3 cellular contexts compared by ENCODE assay signal in genomic region chr20:64091762-64092161, GRCh38.
TF ChIP-seq lines count a peak whose summit lies in the region.

No MANE protein-coding gene starts in this region.

TF ChIP-seq in GM23338, 12 proteins besides CTCF, POLR2A, EP300 and RAD21:
- no peak for TF ChIP-seq STAT1 (IDR thresholded peaks at IDR 0.05; ENCODE audit: unreplicated experiment)
- no peak for TF ChIP-seq REST (IDR thresholded peaks at IDR 0.05; ENCODE audit: unreplicated experiment)
- no peak for TF ChIP-seq ZNF331 (CRISPR knock-in tag; IDR thresholded peaks at IDR 0.05; ENCODE audit: low read depth)
- TF ChIP-seq NANOG (IDR thresholded peaks at IDR 0.05; ENCODE audit: borderline replicate concordance) = no peak
- no peak for TF ChIP-seq ETS1 (IDR thresholded peaks at IDR 0.05)
- TF ChIP-seq JUNB (IDR thresholded peaks at IDR 0.05; ENCODE audit: unreplicated experiment) = no peak
- TF ChIP-seq EZH2 (IDR thresholded peaks at IDR 0.05; ENCODE audit: low read depth, unreplicated experiment) = no peak
- TF ChIP-seq POLR2AphosphoS5 (IDR thresholded peaks at IDR 0.05; ENCODE audit: low read depth) = no peak

TF ChIP-seq in WTC11, 78 proteins besides CTCF, POLR2A, EP300 and RAD21:
- no peak for TF ChIP-seq CBFB (CRISPR knock-in tag; IDR thresholded peaks at IDR 0.05; ENCODE audit: low read depth)
- TF ChIP-seq EMX1 (CRISPR knock-in tag; IDR thresholded peaks at IDR 0.05) = no peak
- TF ChIP-seq ZBTB43 (CRISPR knock-in tag; IDR thresholded peaks at IDR 0.05) = no peak
- no peak for TF ChIP-seq CREM (CRISPR knock-in tag; IDR thresholded peaks at IDR 0.05)
- TF ChIP-seq MXD4 (CRISPR knock-in tag; IDR thresholded peaks at IDR 0.05; ENCODE audit: borderline replicate concordance) = no peak
- no peak for TF ChIP-seq ATF1 (CRISPR knock-in tag; IDR thresholded peaks at IDR 0.05)
- TF ChIP-seq ZNF263 (CRISPR knock-in tag; IDR thresholded peaks at IDR 0.05; ENCODE audit: low read depth) = no peak
- TF ChIP-seq KAT7 (CRISPR knock-in tag; IDR thresholded peaks at IDR 0.05; ENCODE audit: borderline replicate concordance) = no peak
- no peak for TF ChIP-seq STAT6 (CRISPR knock-in tag; conservative IDR thresholded peaks at IDR 0.05; ENCODE audit: low read depth)
- TF ChIP-seq TP53 (CRISPR knock-in tag; IDR thresholded peaks at IDR 0.05) = no peak
- TF ChIP-seq CREB1 (CRISPR knock-in tag; IDR thresholded peaks at IDR 0.05) = no peak
- no peak for TF ChIP-seq AR (CRISPR knock-in tag; IDR thresholded peaks at IDR 0.05)
- no peak for TF ChIP-seq ERG (CRISPR knock-in tag; IDR thresholded peaks at IDR 0.05)
- TF ChIP-seq ZMAT4 (CRISPR knock-in tag; IDR thresholded peaks at IDR 0.05) = no peak
- TF ChIP-seq NFATC4 (CRISPR knock-in tag; IDR thresholded peaks at IDR 0.05) = no peak

TF ChIP-seq in HepG2, 621 proteins besides CTCF, POLR2A, EP300 and RAD21:
- no peak for TF ChIP-seq ZNF546 (CRISPR knock-in tag; conservative IDR thresholded peaks at IDR 0.05)
- no peak for TF ChIP-seq ELK4 (CRISPR knock-in tag; IDR thresholded peaks at IDR 0.05; ENCODE audit: borderline replicate concordance)
- no peak for TF ChIP-seq ARHGAP35 (CRISPR knock-in tag; IDR thresholded peaks at IDR 0.05; ENCODE audit: borderline replicate concordance)
- no peak for TF ChIP-seq ZNF703 (CRISPR knock-in tag; IDR thresholded peaks at IDR 0.05; ENCODE audit: borderline replicate concordance)
- TF ChIP-seq KAT8 (CRISPR knock-in tag; IDR thresholded peaks at IDR 0.05) = no peak
- no peak for TF ChIP-seq IRF1 (CRISPR knock-in tag; IDR thresholded peaks at IDR 0.05; ENCODE audit: low read depth)
